ENCODE assay signal across 19 cellular contexts in genomic region chr1:233652536-233652935, GRCh38.
"Had no signal": no experiment of that assay in that cellular context is flagged by ENCODE, and none has a peak within 500 bp of the region (broad histone marks: within the 10 kb centered on the region; RNA-seq: fewer than 3 reads in every experiment).

No MANE protein-coding gene starts in this region.

- ATAC-seq: Panc1 had no signal

- H3K9me2 ChIP-seq: SK-N-SH had no signal

- H3K9me3 ChIP-seq: SK-N-SH had no signal

- H3K27ac ChIP-seq: KMS-11, RWPE1 had no signal

- H3K4me2 ChIP-seq: KMS-11, SK-N-SH had no signal

- DNase-seq: Kasumi-1, MM.1S, NCI-H1092 treated with DMSO at 0.1 percent for 48 hours, NCI-H1436, NCI-H187, NCI-H2029, NCI-H2081 treated with DMSO at 0.1 percent for 48 hours, NCI-H2171, NCI-H226, NCI-H446, NCI-H510A, NCI-H524 treated with DMSO at 0.1 percent for 48 hours, NCI-H69, NCI-H774, SHP77, SK-N-SH had no signal
